Comparison of ENCODE assay signal across 26 cellular contexts in the genomic region with DNA sequence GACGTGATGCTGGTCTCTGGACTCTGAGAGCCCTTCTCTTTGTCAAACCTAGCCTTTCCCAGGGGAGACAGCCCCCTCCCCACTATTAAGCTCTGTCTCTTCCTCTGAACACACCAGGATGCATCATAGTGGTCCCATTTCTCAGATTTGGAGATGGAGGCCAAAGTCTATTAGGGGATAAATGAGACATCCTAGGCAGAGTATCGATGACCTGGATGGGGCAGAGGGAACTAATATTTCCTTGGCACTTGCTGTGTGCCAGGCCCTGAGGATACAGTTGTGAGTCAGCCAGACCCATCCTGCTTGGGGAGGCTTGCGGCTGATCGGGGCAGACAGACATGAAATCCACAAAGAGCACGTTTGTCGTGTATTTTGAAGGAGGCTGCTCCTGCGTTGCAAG. TPM values are rescaled to one million over a fixed set of nuclear protein-coding genes. Genes with fewer than 3 reads are reported as not detected.
"Had no signal": no experiment of that assay in that cellular context is flagged by ENCODE, and none has a peak within 500 bp of the region (broad histone marks: within the 10 kb centered on the region; RNA-seq: fewer than 3 reads in every experiment).

No MANE protein-coding gene starts in this region.

- H3K27ac Mint-ChIP-seq: activated CD8-positive, alpha-beta T cell treated with anti-CD3 and anti-CD28 coated beads, Interleukin-2, amount 10 ng/mL, durations not matched to agents 7 days and 5 days; activated naive CD4-positive, alpha-beta T cell treated with anti-CD3 and anti-CD28 coated beads, Interleukin-2, amount 50 U/mL, for 72 hours; activated T-helper 1 cell treated with anti-CD3 and anti-CD28 coated beads, Interleukin-12 subunit alpha, Interleukin-12 subunit beta, Interleukin-2, Interleukin-4 antibody, amounts not matched to agents 30 ng/mL and 10 ng/mL and 1 ng/mL, durations not matched to agents 14 hours and 24 hours and 36 hours; mesothelial cell of epicardium; naive thymus-derived CD8-positive, alpha-beta T cell had no signal

- H3K36me3 Mint-ChIP-seq: activated naive CD4-positive, alpha-beta T cell treated with anti-CD3 and anti-CD28 coated beads, Interleukin-2, amount 50 U/mL, for 72 hours; mesothelial cell of epicardium; naive thymus-derived CD8-positive, alpha-beta T cell had no signal

- DNase-seq: activated CD4-positive, alpha-beta T cell treated with anti-CD3 and anti-CD28 coated beads, Interleukin-2, amount 50 U/mL, for 1 hour; activated CD4-positive, CD25-positive, alpha-beta regulatory T cell treated with anti-CD3 and anti-CD28 coated beads, Interleukin-2, amount 50 U/mL, for 72 hours; activated CD8-positive, alpha-beta T cell treated with anti-CD3 and anti-CD28 coated beads, Interleukin-2, amount 10 ng/mL, durations not matched to agents 7 days and 5 days; activated gamma-delta T cell; adrenal gland; kidney glomerular epithelial cell; left ventricle myocardium inferior; naive thymus-derived CD8-positive, alpha-beta T cell; right cardiac atrium; stimulated activated CD4-positive, alpha-beta T cell treated with anti-CD3 and anti-CD28 coated beads, Interleukin-12 subunit alpha, Interleukin-12 subunit beta, amount 100 ng/mL, for 4 hours; stimulated activated CD4-positive, alpha-beta T cell treated with anti-CD3 and anti-CD28 coated beads, Interleukin-4, amount 100 ng/mL, for 4 hours; stimulated activated naive CD8-positive, alpha-beta T cell treated with anti-CD3 and anti-CD28 coated beads, Interleukin-15, Interleukin-2, amounts not matched to agents 100 U/mL and 50 U/mL, for 24 hours; T-helper 1 cell; tibial artery; WERI-Rb-1 had no signal

- H3K4me3 ChIP-seq: adrenal gland, coronary artery, left ventricle myocardium inferior, pancreas, tibial artery had no signal

- H3K36me3 ChIP-seq: adrenal gland, left ventricle myocardium inferior, neutrophil, pancreas, tibial artery had no signal

- H3K27ac ChIP-seq: adrenal gland, left ventricle myocardium inferior, neutrophil, pancreas, tibial artery, WERI-Rb-1 had no signal

- H3K27me3 ChIP-seq: adrenal gland, pancreas had no signal

- H3K9me3 Mint-ChIP-seq: activated naive CD4-positive, alpha-beta T cell treated with anti-CD3 and anti-CD28 coated beads, Interleukin-2, amount 50 U/mL, for 72 hours; activated T-helper 1 cell treated with anti-CD3 and anti-CD28 coated beads, Interleukin-12 subunit alpha, Interleukin-12 subunit beta, Interleukin-2, Interleukin-4 antibody, amounts not matched to agents 30 ng/mL and 10 ng/mL and 1 ng/mL, durations not matched to agents 14 hours and 24 hours and 36 hours; mesothelial cell of epicardium; naive thymus-derived CD8-positive, alpha-beta T cell had no signal

- H3K4me3 Mint-ChIP-seq: activated CD8-positive, alpha-beta T cell treated with anti-CD3 and anti-CD28 coated beads, Interleukin-2, amount 10 ng/mL, durations not matched to agents 7 days and 5 days; activated T-helper 1 cell treated with anti-CD3 and anti-CD28 coated beads, Interleukin-12 subunit alpha, Interleukin-12 subunit beta, Interleukin-2, Interleukin-4 antibody, amounts not matched to agents 30 ng/mL and 10 ng/mL and 1 ng/mL, durations not matched to agents 14 hours and 24 hours and 36 hours; mesothelial cell of epicardium; naive thymus-derived CD8-positive, alpha-beta T cell had no signal

- H3K9me3 ChIP-seq: adrenal gland, left ventricle myocardium inferior, neutrophil, pancreas, tibial artery had no signal

RNA-seq across cellular contexts. Expression of a gene that starts 59.1 kb away (rescaled TPM):
- total RNA-seq: activated CD8-positive, alpha-beta T cell treated with anti-CD3 and anti-CD28 coated beads, Interleukin-2, amount 10 ng/mL, durations not matched to agents 7 days and 5 days; activated naive CD4-positive, alpha-beta T cell treated with anti-CD3 and anti-CD28 coated beads, Interleukin-2, amount 50 U/mL, for 72 hours; activated T-helper 1 cell treated with anti-CD3 and anti-CD28 coated beads, Interleukin-12 subunit alpha, Interleukin-12 subunit beta, Interleukin-2, Interleukin-4 antibody, amounts not matched to agents 30 ng/mL and 10 ng/mL and 1 ng/mL, durations not matched to agents 14 hours and 24 hours and 36 hours; astrocyte; fibroblast of lung; glomerular endothelial cell; left ventricle myocardium inferior; lung microvascular endothelial cell; mesothelial cell of epicardium; naive thymus-derived CD8-positive, alpha-beta T cell; pulmonary artery endothelial cell; right cardiac atrium had no signal
